8 cellular contexts compared by ENCODE assay signal in the genomic region with DNA sequence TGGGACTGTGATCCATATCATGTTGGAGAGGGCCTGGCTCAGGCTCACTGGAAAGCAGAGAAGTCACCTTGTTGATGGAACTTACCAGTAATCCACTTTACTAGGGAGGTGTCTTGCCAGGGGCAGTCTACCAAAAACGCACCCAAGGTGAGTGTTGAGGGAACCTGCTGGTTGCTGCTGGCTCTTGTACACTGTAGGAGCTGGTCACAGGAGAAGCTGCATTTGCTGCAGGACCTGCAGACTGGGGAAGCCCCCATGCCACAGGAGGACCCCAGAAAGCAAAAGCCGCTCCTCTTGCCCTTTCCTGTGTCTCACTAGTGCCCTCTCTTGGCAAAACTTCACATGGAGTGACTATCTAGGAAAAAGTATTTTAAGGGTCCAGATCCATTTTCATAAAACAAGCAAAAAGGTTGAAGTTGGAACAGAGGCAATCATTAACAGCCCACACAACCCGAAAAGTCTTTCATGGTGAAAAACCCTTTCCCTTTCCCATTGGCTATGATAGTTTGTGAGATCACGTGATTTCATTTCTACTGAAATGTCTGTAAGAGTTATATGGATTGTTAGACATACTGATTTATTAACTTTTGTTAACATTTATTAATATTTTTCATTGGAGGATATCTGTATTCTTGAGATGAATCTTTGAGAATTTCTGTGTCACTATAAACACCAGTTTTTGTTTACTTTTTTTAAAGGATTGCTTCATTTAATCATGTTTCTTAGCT. TPM values are rescaled to one million over a fixed set of nuclear protein-coding genes. Genes with fewer than 3 reads are reported as not detected.
DNase-seq lines count a peak whose midpoint lies in the region; ATAC-seq and TF ChIP-seq lines count a peak whose summit lies in the region.

No MANE protein-coding gene starts in this region.

- H3K27ac Mint-ChIP-seq in activated naive CD4-positive, alpha-beta T cell treated with anti-CD3 and anti-CD28 coated beads for 36 hours: no peak overlapping the region
- H3K27ac Mint-ChIP-seq in osteocyte (ENCODE audit: unreplicated experiment): no peak overlapping the region

- no peaks in the 10 kb centered on the region for H3K36me3 Mint-ChIP-seq in activated naive CD4-positive, alpha-beta T cell treated with anti-CD3 and anti-CD28 coated beads for 36 hours (ENCODE audit: low read depth)
- no peaks in the 10 kb centered on the region for H3K36me3 Mint-ChIP-seq in osteocyte (ENCODE audit: unreplicated experiment)

- intact Hi-C loops in activated naive CD4-positive, alpha-beta T cell treated with anti-CD3 and anti-CD28 coated beads for 36 hours (cut with micrococcal nuclease): loop anchor here (1.0 to 5.0 kb wide), 3 partner anchors 340 to 581 kb away; no protein-coding TSS in a partner anchor

- no peaks in the 10 kb centered on the region for H3K27me3 Mint-ChIP-seq in activated naive CD4-positive, alpha-beta T cell treated with anti-CD3 and anti-CD28 coated beads for 36 hours (ENCODE audit: low read depth)
- no peaks in the 10 kb centered on the region for H3K27me3 Mint-ChIP-seq in osteocyte (ENCODE audit: unreplicated experiment)

- H3K4me3 ChIP-seq in epithelial cell of esophagus (ENCODE audit: low read length): no peak overlapping the region

- peak; percentile 18 for DNase-seq in activated naive CD4-positive, alpha-beta T cell treated with anti-CD3 and anti-CD28 coated beads for 36 hours
- no peak for DNase-seq in activated naive CD4-positive, alpha-beta T cell treated with Interleukin-2 at 50 U/mL for 16 hours
- DNase-seq in NOMO-1 treated with DMSO at 0.1 percent for 48 hours (lab: John Stamatoyannopoulos, UW; ENCODE audit: unreplicated experiment) (peak; percentile 19), epithelial cell of esophagus (ENCODE audit: low read depth) (peak; percentile 36), osteocyte (ENCODE audit: extremely low spot score, unreplicated experiment) (no peak), NCI-H2107 treated with DMSO at 0.1 percent for 48 hours (lab: John Stamatoyannopoulos, UW; ENCODE audit: unreplicated experiment) (no peak), omental fat pad (ENCODE audit: low spot score) (no peak)

- H3K9me3 Mint-ChIP-seq in activated naive CD4-positive, alpha-beta T cell treated with anti-CD3 and anti-CD28 coated beads for 36 hours: no peaks in the 10 kb centered on the region
- no peaks in the 10 kb centered on the region for H3K9me3 Mint-ChIP-seq in osteocyte (ENCODE audit: unreplicated experiment)

- no peak overlapping the region for H3K4me3 Mint-ChIP-seq in activated naive CD4-positive, alpha-beta T cell treated with anti-CD3 and anti-CD28 coated beads for 36 hours
- no peak overlapping the region for H3K4me3 Mint-ChIP-seq in osteocyte (ENCODE audit: unreplicated experiment)

- TF ChIP-seq CTCF in epithelial cell of esophagus (IDR thresholded peaks at IDR 0.05; ENCODE audit: insufficient read depth, low read depth, low read length, missing control alignments) (peak; percentile 73), osteocyte (IDR thresholded peaks at IDR 0.05) (peak; percentile 60), omental fat pad (IDR thresholded peaks at IDR 0.05) (no peak)

- no peaks in the 10 kb centered on the region for H3K4me1 Mint-ChIP-seq in activated naive CD4-positive, alpha-beta T cell treated with anti-CD3 and anti-CD28 coated beads for 36 hours (ENCODE audit: low read depth)
- peaks cover 28% of the 10 kb centered on the region for H3K4me1 Mint-ChIP-seq in osteocyte (ENCODE audit: unreplicated experiment)

- CTCF ChIA-PET in activated naive CD4-positive, alpha-beta T cell treated with anti-CD3 and anti-CD28 coated beads for 36 hours (lab: Charles Lee): interaction anchor here (1.2 kb wide), 1 partner anchor 15 kb away, joined by 3 read pairs; no protein-coding TSS in a partner anchor

- ATAC-seq in GM21528 (IDR thresholded peaks at IDR 0.05; ENCODE audit: low FRiP score, unreplicated experiment) (no peak), omental fat pad (ENCODE audit: low FRiP score) (no peak)

RNA-seq across cellular contexts. Expression of a gene that starts 59.2 kb away (rescaled TPM):
- under 1 TPM; 0.32 to 0.81 TPM for total RNA-seq in activated naive CD4-positive, alpha-beta T cell treated with anti-CD3 and anti-CD28 coated beads for 36 hours
- total RNA-seq in osteocyte (69.0 and 74.3 TPM in 2 replicates), omental fat pad (10 to 100 TPM; 32.0 to 79.5 (median 50.8) TPM)

Comparison
In these comparisons a context has a peak if more than half of its experiments do, and no peak if none do; other contexts are left out.
1. DNase-seq: peak in activated naive CD4-positive, alpha-beta T cell treated with anti-CD3 and anti-CD28 coated beads for 36 hours (single experiment), NOMO-1 treated with DMSO at 0.1 percent for 48 hours (single experiment) and epithelial cell of esophagus (single experiment); none in activated naive CD4-positive, alpha-beta T cell treated with Interleukin-2 at 50 U/mL for 16 hours (single experiment), osteocyte (single experiment), NCI-H2107 treated with DMSO at 0.1 percent for 48 hours (single experiment) and omental fat pad (single experiment).
2. CTCF ChIP-seq: peak in epithelial cell of esophagus (single experiment) and osteocyte (single experiment); none in omental fat pad (0 of 3).
3. RNA of a gene that starts 59.2 kb away (total RNA-seq): 69.0 to 74.3 TPM in osteocyte and 32.0 to 79.5 TPM in omental fat pad; 0.32 to 0.81 TPM in activated naive CD4-positive, alpha-beta T cell treated with anti-CD3 and anti-CD28 coated beads for 36 hours; every median in the first group is over 10 times any median in the second.